16 cellular contexts compared by ENCODE assay signal in genomic region chr10:124545346-124545745, GRCh38.
DNase-seq lines count a peak whose midpoint lies in the region; ATAC-seq and TF ChIP-seq lines count a peak whose summit lies in the region.
"Had no signal": no experiment of that assay in that cellular context is flagged by ENCODE, and none has a peak within 500 bp of the region (broad histone marks: within the 10 kb centered on the region; RNA-seq: fewer than 3 reads in every experiment).

No MANE protein-coding gene starts in this region.

- peak overlapping the region; percentile 19 for H3K4me3 Mint-ChIP-seq in effector memory CD8-positive, alpha-beta T cell
- H3K4me3 Mint-ChIP-seq: activated naive CD4-positive, alpha-beta T cell treated with anti-CD3 and anti-CD28 coated beads, Interleukin-2, amount 50 U/mL, for 24 hours had no signal

- no peak overlapping the region for H3K27ac ChIP-seq in adrenal gland
- H3K27ac ChIP-seq in WERI-Rb-1, result no peak overlapping the region
- H3K27ac ChIP-seq: epithelial cell of prostate, suprapubic skin had no signal

- no peaks in the 10 kb centered on the region for H3K9me3 Mint-ChIP-seq in effector memory CD8-positive, alpha-beta T cell
- H3K9me3 Mint-ChIP-seq: activated naive CD4-positive, alpha-beta T cell treated with anti-CD3 and anti-CD28 coated beads, Interleukin-2, amount 50 U/mL, for 24 hours had no signal

- no peaks in the 10 kb centered on the region for H3K27me3 ChIP-seq in adrenal gland
- no peaks in the 10 kb centered on the region for H3K27me3 ChIP-seq in WERI-Rb-1 (ENCODE audit: insufficient read depth, low read depth, severe bottlenecking)
- H3K27me3 ChIP-seq: spleen, suprapubic skin had no signal

- DNase-seq in NCI-H187 treated with DMSO at 0.1 percent for 48 hours (lab: John Stamatoyannopoulos, UW) (peak; percentile 1), NCI-H187 (lab: John Stamatoyannopoulos, UW) (no peak), COR-L47 (lab: John Stamatoyannopoulos, UW) (peak; percentile 55), NCI-H345 (lab: John Stamatoyannopoulos, UW) (peak; percentile 35), adrenal gland (no peak), WERI-Rb-1 (no peak), MV-4-11 (lab: John Stamatoyannopoulos, UW) (no peak)
- no peak for DNase-seq in effector memory CD8-positive, alpha-beta T cell
- DNase-seq: Caco-2, glutamatergic neuron, GOT3, NCI-H524, spleen had no signal

- no peaks in the 10 kb centered on the region for H3K27me3 Mint-ChIP-seq in effector memory CD8-positive, alpha-beta T cell
- H3K27me3 Mint-ChIP-seq: activated naive CD4-positive, alpha-beta T cell treated with anti-CD3 and anti-CD28 coated beads, Interleukin-2, amount 50 U/mL, for 24 hours had no signal

- no peak overlapping the region for H3K4me3 ChIP-seq in adrenal gland
- H3K4me3 ChIP-seq in WERI-Rb-1 (ENCODE audit: low read depth, low read length), result no peak overlapping the region
- H3K4me3 ChIP-seq: suprapubic skin had no signal

- H3K27ac Mint-ChIP-seq in effector memory CD8-positive, alpha-beta T cell, result no peak overlapping the region
- H3K27ac Mint-ChIP-seq: activated naive CD4-positive, alpha-beta T cell treated with anti-CD3 and anti-CD28 coated beads, Interleukin-2, amount 50 U/mL, for 24 hours had no signal

- TF ChIP-seq CTCF in adrenal gland (IDR thresholded peaks at IDR 0.05) (no peak), WERI-Rb-1 (IDR thresholded peaks at IDR 0.05; ENCODE audit: low read depth, low read length) (no peak)

- H3K9me3 ChIP-seq in adrenal gland (replicated peaks in 1 of 3), result no peaks in the 10 kb centered on the region
- no peaks in the 10 kb centered on the region for H3K9me3 ChIP-seq in WERI-Rb-1 (ENCODE audit: severe bottlenecking)
- H3K9me3 ChIP-seq: Caco-2, spleen, suprapubic skin had no signal

- no peak for TF ChIP-seq POLR2A in adrenal gland (IDR thresholded peaks at IDR 0.05)

- no peak for ATAC-seq in effector memory CD8-positive, alpha-beta T cell (replicated peaks)

- intact Hi-C loops in adrenal gland (cut with DNase I), result no loop called here

- peaks cover 0 to 14% of the 10 kb centered on the region in 2 donors for H3K4me1 ChIP-seq in adrenal gland (replicated peaks in 1 of 2)

- peaks cover 5% of the 10 kb centered on the region for H3K36me3 Mint-ChIP-seq in effector memory CD8-positive, alpha-beta T cell (ENCODE audit: insufficient read depth)
- H3K36me3 Mint-ChIP-seq: activated naive CD4-positive, alpha-beta T cell treated with anti-CD3 and anti-CD28 coated beads, Interleukin-2, amount 50 U/mL, for 24 hours had no signal

- 80 to 94% (median 89%) methylated on average over 9 to 14 of the region's 14 CpGs for WGBS in adrenal gland, 4 donors

- peaks cover 5 to 7% of the 10 kb centered on the region in 2 donors for H3K4me1 Mint-ChIP-seq in effector memory CD8-positive, alpha-beta T cell (ENCODE audit: low read depth in 2 of 2)

- H3K36me3 ChIP-seq in adrenal gland (replicated peaks in 1 of 2), result no peaks in the 10 kb centered on the region
- H3K36me3 ChIP-seq in WERI-Rb-1, result no peaks in the 10 kb centered on the region
- H3K36me3 ChIP-seq: spleen, suprapubic skin had no signal

Comparison
In these comparisons a context has a peak if more than half of its experiments do, and no peak if none do; other contexts are left out.
1. DNase-seq: peak in NCI-H187 treated with DMSO at 0.1 percent for 48 hours (single experiment), COR-L47 (single experiment) and NCI-H345 (single experiment); none in NCI-H187 (0 of 2), effector memory CD8-positive, alpha-beta T cell (0 of 3), adrenal gland (0 of 7), WERI-Rb-1 (single experiment) and MV-4-11 (single experiment).